Comparison of ENCODE assay signal across 8 cellular contexts in genomic region chr11:116217006-116217405, GRCh38.
DNase-seq lines count a peak whose midpoint lies in the region; ATAC-seq and TF ChIP-seq lines count a peak whose summit lies in the region.

No MANE protein-coding gene starts in this region.

- no peaks in the 10 kb centered on the region for H3K27me3 Mint-ChIP-seq in activated T-cell treated with anti-CD3 and anti-CD28 coated beads, Interleukin-2, amount 50 U/mL, for 72 hours (ENCODE audit: low read depth)
- H3K27me3 Mint-ChIP-seq in MCF 10A (ENCODE audit: insufficient read depth, unreplicated experiment), result no peaks in the 10 kb centered on the region

- TF ChIP-seq CTCF in NB4 (IDR thresholded peaks at IDR 0.05; ENCODE audit: low read depth, low read length) (peak; percentile 95), MCF 10A (IDR thresholded peaks at IDR 0.05; ENCODE audit: unreplicated experiment) (peak; percentile 13)

- intact Hi-C loops in MCF 10A (cut with micrococcal nuclease), result no loop called here

- no TSS peak for BruUV-seq in MCF 10A (replicated peaks; lab: Mats Ljungman, UMichigan)

- H3K4me1 Mint-ChIP-seq in activated T-cell treated with anti-CD3 and anti-CD28 coated beads, Interleukin-2, amount 50 U/mL, for 72 hours (ENCODE audit: low read depth), result no peaks in the 10 kb centered on the region
- no peaks in the 10 kb centered on the region for H3K4me1 Mint-ChIP-seq in MCF 10A (ENCODE audit: insufficient read depth, unreplicated experiment)

- no peak for TF ChIP-seq POLR2A in NB4 (IDR thresholded peaks at IDR 0.05; ENCODE audit: extremely low read depth, insufficient read length)

- H3K36me3 Mint-ChIP-seq in activated T-cell treated with anti-CD3 and anti-CD28 coated beads, Interleukin-2, amount 50 U/mL, for 72 hours (ENCODE audit: insufficient read depth in 2 of 2), result no peaks in the 10 kb centered on the region
- H3K36me3 Mint-ChIP-seq in MCF 10A (ENCODE audit: insufficient read depth, unreplicated experiment), result no peaks in the 10 kb centered on the region

- H3K4me3 ChIP-seq in NB4 (ENCODE audit: low read depth, low read length), result no peak overlapping the region

- peak; percentile 7 for DNase-seq in activated T-cell treated with anti-CD3 and anti-CD28 coated beads for 48 hours (ENCODE audit: low read depth)
- no peak for DNase-seq in activated T-cell treated with anti-CD3 and anti-CD28 coated beads, Interleukin-2, amount 50 U/mL, for 72 hours
- DNase-seq in NB4 (ENCODE audit: low read depth), result peak; percentile 52
- DNase-seq in MCF 10A (ENCODE audit: unreplicated experiment), result peak; percentile 22
- DNase-seq in lung microvascular endothelial cell (ENCODE audit: low read depth in 2 of 2), result peak; percentile 59 to 82
- no peak for DNase-seq in OCI-M2 (lab: John Stamatoyannopoulos, UW; ENCODE audit: unreplicated experiment)
- no peak for DNase-seq in ecto neural progenitor cell (ENCODE audit: low spot score)

- H3K4me3 Mint-ChIP-seq in activated T-cell treated with anti-CD3 and anti-CD28 coated beads, Interleukin-2, amount 50 U/mL, for 72 hours, result no peak overlapping the region
- no peak overlapping the region for H3K4me3 Mint-ChIP-seq in MCF 10A (ENCODE audit: unreplicated experiment)

- no peaks in the 10 kb centered on the region for H3K9me3 Mint-ChIP-seq in activated T-cell treated with anti-CD3 and anti-CD28 coated beads, Interleukin-2, amount 50 U/mL, for 72 hours
- H3K9me3 Mint-ChIP-seq in MCF 10A (ENCODE audit: unreplicated experiment), result peaks cover 4% of the 10 kb centered on the region

- POLR2A ChIA-PET in MCF 10A (lab: Yijun Ruan, JAX), result no interaction called here

- H3K27ac Mint-ChIP-seq in activated T-cell treated with anti-CD3 and anti-CD28 coated beads, Interleukin-2, amount 50 U/mL, for 72 hours, result no peak overlapping the region
- H3K27ac Mint-ChIP-seq in MCF 10A (ENCODE audit: low read depth, unreplicated experiment), result no peak overlapping the region

- CTCF ChIA-PET in MCF 10A (lab: Yijun Ruan, JAX), result interaction anchor here (0.6 to 3.1 kb wide), 22 partner anchors 8 to 602 kb away, joined by 3 to 17 read pairs (median 4); no protein-coding TSS in a partner anchor

- ATAC-seq in activated T-cell treated with anti-CD3 and anti-CD28 coated beads, Interleukin-2, amount 50 U/mL, for 72 hours (replicated peaks in 1 of 2), result no peak
- no peak for ATAC-seq in GM18858 (IDR thresholded peaks at IDR 0.05; ENCODE audit: unreplicated experiment)

Comparison
In these comparisons a context has a peak if more than half of its experiments do, and no peak if none do; other contexts are left out.
1. DNase-seq: peak in activated T-cell treated with anti-CD3 and anti-CD28 coated beads for 48 hours (single experiment), NB4 (single experiment), MCF 10A (single experiment) and lung microvascular endothelial cell (2 of 2); none in activated T-cell treated with anti-CD3 and anti-CD28 coated beads, Interleukin-2, amount 50 U/mL, for 72 hours (0 of 2), OCI-M2 (single experiment) and ecto neural progenitor cell (single experiment).